ENCODE assay signal across 18 cellular contexts in genomic region chr7:29811597-29811996, GRCh38. TPM values are rescaled to one million over a fixed set of nuclear protein-coding genes. Genes with fewer than 3 reads are reported as not detected.
DNase-seq lines count a peak whose midpoint lies in the region; ATAC-seq lines count a peak whose summit lies in the region.
"Had no signal": no experiment of that assay in that cellular context is flagged by ENCODE, and none has a peak within 500 bp of the region (broad histone marks: within the 10 kb centered on the region; RNA-seq: fewer than 3 reads in every experiment).

No MANE protein-coding gene starts in this region.

- no peak overlapping the region for H3K4ac ChIP-seq in mesendoderm (ENCODE audit: low read depth, low read length)

- H3K4me1 ChIP-seq in mesendoderm (ENCODE audit: control insufficient read depth, low read depth, low read length): no peaks in the 10 kb centered on the region
- H3K4me1 ChIP-seq: ascending aorta had no signal

- H3K4me2 ChIP-seq in mesendoderm (ENCODE audit: low read length): no peak overlapping the region
- H3K4me2 ChIP-seq: KMS-11 had no signal

- H3K18ac ChIP-seq in mesendoderm (ENCODE audit: low read length): no peak overlapping the region

- no peak overlapping the region for H2BK120ac ChIP-seq in mesendoderm (ENCODE audit: low read depth, low read length)

- H2BK15ac ChIP-seq in mesendoderm (replicated peaks; ENCODE audit: low read depth): no peak overlapping the region

- ATAC-seq in GM18909 (IDR thresholded peaks at IDR 0.05; ENCODE audit: poor library complexity, unreplicated experiment) (no peak), HG03520 (IDR thresholded peaks at IDR 0.05; ENCODE audit: unreplicated experiment) (no peak)
- ATAC-seq: gastroesophageal sphincter, WTC11 had no signal

- H2BK5ac ChIP-seq in mesendoderm (ENCODE audit: low read length): no peak overlapping the region

- H3K4me3 ChIP-seq in mesendoderm (ENCODE audit: low read length): no peak overlapping the region
- H3K4me3 ChIP-seq: ascending aorta, gastroesophageal sphincter, Peyer's patch, SK-N-MC had no signal

- H4K8ac ChIP-seq in mesendoderm (ENCODE audit: low read depth, low read length): no peak overlapping the region

- DNase-seq in DMS153 (lab: John Stamatoyannopoulos, UW) (peak; percentile 79), H4 (ENCODE audit: low spot score) (peak; percentile 54), NCI-H345 (lab: John Stamatoyannopoulos, UW) (peak; percentile 83), mesendoderm (peak; percentile 18)
- DNase-seq in activated effector memory CD4-positive, alpha-beta T cell treated with anti-CD3 and anti-CD28 coated beads, Interleukin-2, amount 50 U/mL, for 16 hours: no peak
- DNase-seq: activated CD4-positive, alpha-beta T cell treated with anti-CD3 and anti-CD28 coated beads, Interleukin-2, amount 50 U/mL, for 48 hours; activated naive CD4-positive, alpha-beta T cell treated with anti-CD3 and anti-CD28 coated beads, Interleukin-2, amount 50 U/mL, for 16 hours; CD4-positive, alpha-beta T cell; erythroblast; left cardiac atrium; Peyer's patch had no signal

- no peak overlapping the region for H2AK5ac ChIP-seq in mesendoderm (ENCODE audit: low read length)

- no peak overlapping the region for H3K56ac ChIP-seq in mesendoderm (ENCODE audit: low read length)

- H3K27ac ChIP-seq in mesendoderm (ENCODE audit: low read depth, low read length): no peak overlapping the region
- H3K27ac ChIP-seq: ascending aorta, gastroesophageal sphincter, KMS-11, Peyer's patch, SK-N-MC had no signal

- H3K36me3 ChIP-seq in mesendoderm (ENCODE audit: control insufficient read depth, insufficient read depth, low read length): no peaks in the 10 kb centered on the region
- H3K36me3 ChIP-seq: ascending aorta, gastroesophageal sphincter, Peyer's patch had no signal

- H4K5ac ChIP-seq in mesendoderm (ENCODE audit: low read length): no peak overlapping the region

- no peak overlapping the region for H3K23ac ChIP-seq in mesendoderm (ENCODE audit: low read length)

- H3K79me2 ChIP-seq in mesendoderm (ENCODE audit: control insufficient read depth, insufficient read depth, low read length): no peaks in the 10 kb centered on the region

- no CpG with 5 or more reads among the region's 1 CpG for WGBS in mesendoderm (ENCODE audit: extremely low coverage, insufficient coverage, low lambda C conversion rate)

- no peak overlapping the region for H3K9ac ChIP-seq in mesendoderm (ENCODE audit: low read length)
- H3K9ac ChIP-seq: KMS-11 had no signal

- peaks cover 1% of the 10 kb centered on the region for H3K27me3 ChIP-seq in mesendoderm (ENCODE audit: insufficient read depth, low read length, poor library complexity)
- H3K27me3 ChIP-seq: ascending aorta, Peyer's patch had no signal

- H3K79me1 ChIP-seq in mesendoderm (ENCODE audit: low read length): no peaks in the 10 kb centered on the region

RNA-seq across cellular contexts. Expression of gene WIPF3, which starts 5.3 kb away (rescaled TPM):
- total RNA-seq in H4 (2014; rRNA removed; shearing (Covaris generic)): not detected in 2 replicates
- polyA plus RNA-seq in mesendoderm (2013, experiment 1 of 2): 5.9 TPM
- polyA plus RNA-seq in mesendoderm (2013, experiment 2 of 2): 5.9 TPM
- total RNA-seq: CD4-positive, alpha-beta T cell had no signal
